32 cellular contexts compared by ENCODE assay signal in the genomic region with DNA sequence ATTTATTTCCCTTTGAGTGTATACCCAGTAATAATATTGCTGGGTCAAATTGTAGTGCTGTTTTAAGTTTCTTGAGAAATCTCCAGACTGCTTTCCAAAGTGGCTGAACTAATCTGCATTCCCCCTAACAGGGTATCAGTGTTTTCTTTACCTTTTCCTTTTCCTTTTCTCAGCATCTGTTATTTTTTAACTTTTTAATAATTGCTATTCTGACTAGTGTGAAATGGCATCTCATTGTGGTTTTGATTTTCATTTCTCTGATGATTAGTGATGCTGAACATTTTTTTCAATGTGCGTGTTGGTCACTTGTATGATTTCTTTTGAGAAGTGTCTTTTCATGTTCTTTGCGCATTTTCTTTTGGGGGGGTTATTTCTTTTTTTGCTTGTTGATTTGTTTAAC.
"Had no signal": no experiment of that assay in that cellular context is flagged by ENCODE, and none has a peak within 500 bp of the region (broad histone marks: within the 10 kb centered on the region; RNA-seq: fewer than 3 reads in every experiment).

No MANE protein-coding gene starts in this region.

- H3K27ac ChIP-seq: adrenal gland, body of pancreas, cardiac muscle cell, VCaP had no signal

- H3K27me3 ChIP-seq: adrenal gland, body of pancreas, cardiac muscle cell had no signal

- H3K36me3 ChIP-seq: adrenal gland, cardiac muscle cell had no signal

- H3K4me3 ChIP-seq: adrenal gland, body of pancreas, cardiac muscle cell had no signal

- H3K9me3 ChIP-seq: adrenal gland, body of pancreas had no signal

- H3K4me1 ChIP-seq: adrenal gland had no signal

- DNase-seq: activated B cell treated with CpG ODN at 0.5 μM for 24 hours; activated CD4-positive, alpha-beta memory T cell treated with anti-CD3 and anti-CD28 coated beads for 36 hours; activated CD4-positive, alpha-beta T cell treated with anti-CD3 and anti-CD28 coated beads for 4 hours; activated CD4-positive, alpha-beta T cell treated with anti-CD3 and anti-CD28 coated beads, Interleukin-2, amount 10 ng/mL, durations not matched to agents 24 days and 14 days; activated CD4-positive, alpha-beta T cell treated with anti-CD3 and anti-CD28 coated beads, Interleukin-2, amount 50 U/mL, for 1 hour; activated CD4-positive, alpha-beta T cell treated with anti-CD3 and anti-CD28 coated beads, Interleukin-2, amount 50 U/mL, for 4 hours; activated CD4-positive, CD25-positive, alpha-beta regulatory T cell treated with anti-CD3 and anti-CD28 coated beads, Interleukin-2, amount 50 U/mL, for 72 hours; activated CD8-positive, alpha-beta memory T cell treated with anti-CD3 and anti-CD28 coated beads, Interleukin-2, amount 50 U/mL, for 4 hours; activated CD8-positive, alpha-beta T cell treated with anti-CD3 and anti-CD28 coated beads for 36 hours; activated effector memory CD4-positive, alpha-beta T cell treated with anti-CD3 and anti-CD28 coated beads, Interleukin-2, amount 50 U/mL, for 16 hours; activated gamma-delta T cell treated with Interleukin-2 at 50 U/mL for 16 hours; activated naive CD4-positive, alpha-beta T cell; activated naive CD4-positive, alpha-beta T cell treated with anti-CD3 and anti-CD28 coated beads for 36 hours; activated naive CD4-positive, alpha-beta T cell treated with anti-CD3 and anti-CD28 coated beads, Interleukin-2, amount 50 U/mL, for 16 hours; activated naive CD8-positive, alpha-beta T cell treated with anti-CD3 and anti-CD28 coated beads for 36 hours; activated T-cell treated with anti-CD3 and anti-CD28 coated beads for 4 hours; activated T-cell treated with anti-CD3 and anti-CD28 coated beads, Interleukin-2, amount 50 U/mL, for 1 hour; activated T-cell treated with anti-CD3 and anti-CD28 coated beads, Interleukin-2, amount 50 U/mL, for 4 hours; activated T-cell treated with anti-CD3 and anti-CD28 coated beads, Interleukin-2, amount 50 U/mL, for 72 hours; adrenal gland; amniotic stem cell; aorta; body of pancreas; caudate nucleus; cerebellar nuclear complex; T-helper 1 cell; T-helper 2 cell; T-helper 9 cell had no signal

- ATAC-seq: activated CD8-positive, alpha-beta T cell treated with anti-CD3 and anti-CD28 coated beads for 36 hours; activated naive CD4-positive, alpha-beta T cell treated with anti-CD3 and anti-CD28 coated beads, Interleukin-2, amount 50 U/mL, for 72 hours; activated T-cell treated with anti-CD3 and anti-CD28 coated beads, Interleukin-2, amount 50 U/mL, for 4 hours; activated T-cell treated with anti-CD3 and anti-CD28 coated beads, Interleukin-2, amount 50 U/mL, for 72 hours; activated T-helper 17 cell treated with anti-CD3 and anti-CD28 coated beads, Interleukin-2, amount 50 U/mL, for 72 hours; body of pancreas had no signal
